ENCODE assay signal across 1 cellular context in genomic region chr10:12541446-12542067, GRCh38.
TF ChIP-seq lines count a peak whose summit lies in the region.

No MANE protein-coding gene starts in this region.

TF ChIP-seq in WTC11, 78 proteins besides CTCF, POLR2A, EP300 and RAD21 (continued from another document):
- TF ChIP-seq SMAD3 (CRISPR knock-in tag; IDR thresholded peaks at IDR 0.05; ENCODE audit: borderline replicate concordance) (no peak), NFATC4 (CRISPR knock-in tag; IDR thresholded peaks at IDR 0.05) (no peak), FOXK1 (CRISPR knock-in tag; IDR thresholded peaks at IDR 0.05) (no peak), ZBTB21 (CRISPR knock-in tag; IDR thresholded peaks at IDR 0.05; ENCODE audit: borderline replicate concordance) (no peak), ZNF671 (CRISPR knock-in tag; IDR thresholded peaks at IDR 0.05) (no peak)
